ENCODE assay signal across 29 cellular contexts in genomic region chrX:48599341-48599740, GRCh38.
"Had no signal": no experiment of that assay in that cellular context is flagged by ENCODE, and none has a peak within 500 bp of the region (broad histone marks: within the 10 kb centered on the region; RNA-seq: fewer than 3 reads in every experiment).

No MANE protein-coding gene starts in this region.

- H3K36me3 ChIP-seq: ovary, uterus had no signal

- H3K27ac Mint-ChIP-seq: nephron; progenitor cell of endocrine pancreas; stimulated activated naive CD8-positive, alpha-beta T cell treated with anti-CD3 and anti-CD28 coated beads, Interleukin-15, amount 100 ng/mL, for 72 hours; type B pancreatic cell had no signal

- H3K27me3 Mint-ChIP-seq: progenitor cell of endocrine pancreas; stimulated activated memory B cell treated with anti-CD40 and anti-IgM and Interleukin-4, amounts not matched to agents 10 μg/mL and 1 μg/mL and 100 μg/mL, for 72 hours; stimulated activated naive CD8-positive, alpha-beta T cell treated with anti-CD3 and anti-CD28 coated beads, Interleukin-15, amount 100 ng/mL, for 72 hours; type B pancreatic cell had no signal

- H3K36me3 Mint-ChIP-seq: natural killer cell had no signal

- H2AFZ ChIP-seq: parathyroid adenoma had no signal

- H3K4me3 ChIP-seq: ovary, right lobe of liver, testis, transverse colon, uterus had no signal

- H3K27me3 ChIP-seq: neutrophil, ovary, right lobe of liver, sigmoid colon, suprapubic skin, testis, tibial artery, transverse colon, upper lobe of right lung, uterus had no signal

- H3K9ac ChIP-seq: parathyroid adenoma had no signal

- H3K79me2 ChIP-seq: parathyroid adenoma had no signal

- H3K9me3 ChIP-seq: neutrophil, ovary, psoas muscle, right lobe of liver, sigmoid colon, suprapubic skin, testis, tibial artery, transverse colon, upper lobe of right lung, uterus had no signal

- H3K4me1 ChIP-seq: parathyroid adenoma, psoas muscle, right lobe of liver, upper lobe of right lung, uterus had no signal

- H3K27ac ChIP-seq: ovary, parathyroid adenoma, psoas muscle, right lobe of liver, suprapubic skin, testis had no signal

- H3K9me3 Mint-ChIP-seq: natural killer cell; stimulated activated memory B cell treated with anti-CD40 and anti-IgM and Interleukin-4, amounts not matched to agents 10 μg/mL and 1 μg/mL and 100 μg/mL, for 72 hours; stimulated activated naive CD8-positive, alpha-beta T cell treated with anti-CD3 and anti-CD28 coated beads, Interleukin-15, amount 100 ng/mL, for 72 hours had no signal

- H3K4me3 Mint-ChIP-seq: type B pancreatic cell had no signal

- DNase-seq: naive thymus-derived CD4-positive, alpha-beta T cell; natural killer cell; nucleus accumbens; right lobe of liver; sigmoid colon; small intestine; stimulated activated CD4-positive, alpha-beta T cell treated with anti-CD3 and anti-CD28 coated beads, Interleukin-12 subunit alpha, Interleukin-12 subunit beta, amount 100 ng/mL, for 4 hours; stimulated activated CD4-positive, alpha-beta T cell treated with anti-CD3 and anti-CD28 coated beads, Interleukin-1b, Interleukin-23, amount 100 ng/mL, for 48 hours; stimulated activated CD4-positive, alpha-beta T cell treated with anti-CD3 and anti-CD28 coated beads, Interleukin-4, amount 100 ng/mL, for 1 hour; stimulated activated CD4-positive, alpha-beta T cell treated with anti-CD3 and anti-CD28 coated beads, Interleukin-4, amount 100 ng/mL, for 4 hours; stimulated activated CD8-positive, alpha-beta memory T cell treated with anti-CD3 and anti-CD28 coated beads, Interleukin-4, amount 100 ng/mL, for 48 hours; stimulated activated naive CD4-positive, alpha-beta T cell; stimulated activated naive CD8-positive, alpha-beta T cell treated with anti-CD3 and anti-CD28 coated beads, Interleukin-15, amount 100 ng/mL, for 72 hours; stimulated activated naive CD8-positive, alpha-beta T cell treated with anti-CD3 and anti-CD28 coated beads, Interleukin-15, Interleukin-2, amounts not matched to agents 100 U/mL and 50 U/mL, for 24 hours; testis; tibial artery; transverse colon; upper lobe of right lung; uterus had no signal

- ATAC-seq: naive thymus-derived CD4-positive, alpha-beta T cell; natural killer cell; psoas muscle; right cardiac atrium; right lobe of liver; stimulated activated memory B cell treated with anti-CD40 and anti-IgM and Interleukin-4, amounts not matched to agents 10 μg/mL and 1 μg/mL and 100 μg/mL, for 72 hours; stimulated activated naive CD8-positive, alpha-beta T cell treated with anti-CD3 and anti-CD28 coated beads, Interleukin-15, amount 100 ng/mL, for 72 hours; stimulated activated naive CD8-positive, alpha-beta T cell treated with anti-CD3 and anti-CD28 coated beads, Interleukin-15, Interleukin-2, amounts not matched to agents 100 U/mL and 50 U/mL, for 24 hours; upper lobe of right lung had no signal
